In genomic region chr3:126040386-126040785, GRCh38 we compare ENCODE assay signal across 1 cellular context.
TF ChIP-seq lines count a peak whose summit lies in the region.

No MANE protein-coding gene starts in this region.

TF ChIP-seq in H1, 55 proteins besides CTCF, POLR2A, EP300 and RAD21:
- TF ChIP-seq POLR2AphosphoS5 (IDR thresholded peaks at IDR 0.05; ENCODE audit: low read depth, low read length) (no peak), ASH2L (IDR thresholded peaks at IDR 0.05; ENCODE audit: low read length) (no peak), KDM4A (IDR thresholded peaks at IDR 0.05; ENCODE audit: low read depth, low read length, severe bottlenecking) (no peak), CREB1 (IDR thresholded peaks at IDR 0.05) (no peak), SIN3A (conservative IDR thresholded peaks at IDR 0.05 in 1 of 2, IDR thresholded peaks at IDR 0.05 in 1 of 2; ENCODE audit: low read depth in 1 of 2, low read length in 2 of 2) (no peak), RFX5 (IDR thresholded peaks at IDR 0.05; ENCODE audit: borderline replicate concordance, low read depth, low read length) (no peak), BACH1 (IDR thresholded peaks at IDR 0.05; ENCODE audit: low read length) (no peak), TAF7 (optimal IDR thresholded peaks at IDR 0.05; ENCODE audit: borderline replicate concordance, low read depth, low read length) (no peak), USF2 (IDR thresholded peaks at IDR 0.05; ENCODE audit: low read length) (no peak), CHD2 (IDR thresholded peaks at IDR 0.05; ENCODE audit: low read length) (no peak), SP1 (IDR thresholded peaks at IDR 0.05; ENCODE audit: low read depth, low read length) (no peak)
- TF ChIP-seq, protein P1, sequence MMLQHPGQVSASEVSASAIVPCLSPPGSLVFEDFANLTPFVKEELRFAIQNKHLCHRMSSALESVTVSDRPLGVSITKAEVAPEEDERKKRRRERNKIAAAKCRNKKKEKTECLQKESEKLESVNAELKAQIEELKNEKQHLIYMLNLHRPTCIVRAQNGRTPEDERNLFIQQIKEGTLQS (IDR thresholded peaks at IDR 0.05; ENCODE audit: insufficient read depth, low read depth, low read length): no peak
TF ChIP-seq in H1: peak in this region for 0.
